8 cellular contexts compared by ENCODE assay signal in genomic region chr3:197951392-197951990, GRCh38. TPM values are rescaled to one million over a fixed set of nuclear protein-coding genes. Genes with fewer than 3 reads are reported as not detected.
DNase-seq lines count a peak whose midpoint lies in the region; ATAC-seq, FAIRE-seq and TF ChIP-seq lines count a peak whose summit lies in the region.

No MANE protein-coding gene starts in this region.

- DNase-seq in GM12864 (ENCODE audit: low read depth) (no peak), RWPE2 (ENCODE audit: low spot score) (no peak), esophagus squamous epithelium (lab: John Stamatoyannopoulos, UW) (no peak), psoas muscle (no peak), hepatic stellate cell (ENCODE audit: low spot score) (no peak), GM12892 (ENCODE audit: insufficient read length) (no peak)

- FAIRE-seq in GM12892 (lab: Jason Lieb, UNC): no peak

- ATAC-seq in RWPE2 (ENCODE audit: low read depth) (no peak), psoas muscle (no peak), HG03039 (IDR thresholded peaks at IDR 0.05; ENCODE audit: unreplicated experiment) (no peak), GM21515 (IDR thresholded peaks at IDR 0.05; ENCODE audit: unreplicated experiment) (no peak)

- no peaks in the 10 kb centered on the region for H3K27me3 ChIP-seq in RWPE2 (ENCODE audit: insufficient read depth, poor library complexity, severe bottlenecking)
- H3K27me3 ChIP-seq in esophagus squamous epithelium: no peaks in the 10 kb centered on the region
- H3K27me3 ChIP-seq in psoas muscle (ENCODE audit: insufficient read depth in 3 of 3, low read length in 2 of 3): no peaks in the 10 kb centered on the region

- intact Hi-C loops in esophagus squamous epithelium (cut with DNase I): no loop called here
- intact Hi-C loops in psoas muscle (cut with DNase I): no loop called here

- peaks cover 19% of the 10 kb centered on the region for H3K4me1 ChIP-seq in RWPE2 (ENCODE audit: insufficient read depth, poor library complexity, severe bottlenecking)
- H3K4me1 ChIP-seq in esophagus squamous epithelium: peaks cover 30 to 52% (median 38%) of the 10 kb centered on the region in 3 donors
- peaks cover 33% of the 10 kb centered on the region for H3K4me1 ChIP-seq in psoas muscle

- peak overlapping the region; percentile 62 for H3K27ac ChIP-seq in RWPE2 (ENCODE audit: poor library complexity, severe bottlenecking)
- peak overlapping the region in 3 of 4 donors; percentile 77 to 94 (median 92) for H3K27ac ChIP-seq in esophagus squamous epithelium
- H3K27ac ChIP-seq in psoas muscle: peak overlapping the region; percentile 93

- 58 to 66% methylated on average over 17 to 20 of the region's 21 CpGs for WGBS in esophagus squamous epithelium, 2 donors
- WGBS in psoas muscle, 3 donors: 84 to 88% (median 85%) methylated on average over 21 of the region's 21 CpGs

- H3K9me3 ChIP-seq in RWPE2 (ENCODE audit: severe bottlenecking) (no peaks in the 10 kb centered on the region), esophagus squamous epithelium (no peaks in the 10 kb centered on the region), psoas muscle (no peaks in the 10 kb centered on the region)

- H3K4me3 ChIP-seq in GM12864 (ENCODE audit: low read depth, low read length) (peak overlapping the region; percentile 89), RWPE2 (ENCODE audit: severe bottlenecking) (peak overlapping the region; percentile 56), esophagus squamous epithelium (peak overlapping the region; percentile 43 to 76 (median 68)), psoas muscle (peak overlapping the region; percentile 77)

- TF ChIP-seq CTCF in GM12864 (IDR thresholded peaks at IDR 0.05; ENCODE audit: low read depth, low read length, missing control alignments) (no peak), RWPE2 (IDR thresholded peaks at IDR 0.05; ENCODE audit: poor library complexity, severe bottlenecking) (no peak), esophagus squamous epithelium (IDR thresholded peaks at IDR 0.05) (no peak), psoas muscle (IDR thresholded peaks at IDR 0.05) (no peak)

- H3K36me3 ChIP-seq in RWPE2 (ENCODE audit: low read depth) (peaks cover 60% of the 10 kb centered on the region), esophagus squamous epithelium (peaks cover 32 to 54% (median 40%) of the 10 kb centered on the region in 3 donors), psoas muscle (ENCODE audit: insufficient read depth in 1 of 2, low read depth in 1 of 2) (peaks cover 17 to 55% of the 10 kb centered on the region in 2 donors)

- no peak for TF ChIP-seq POLR2A in esophagus squamous epithelium (IDR thresholded peaks at IDR 0.05)
- no peak for TF ChIP-seq POLR2A in GM12892 (IDR thresholded peaks at IDR 0.05; ENCODE audit: low read depth, low read length)

RNA-seq across cellular contexts. Expression of gene RPL35A, which starts 1.5 kb away (rescaled TPM):
- total RNA-seq in esophagus squamous epithelium (100 to 1,000 TPM; 495 to 880 (median 705) TPM), psoas muscle (100 to 1,000 TPM; 467 to 703 (median 581) TPM)
- polyA plus RNA-seq in psoas muscle: 1,000 to 10,000 TPM in 1 of 3 donors, 100 to 1,000 TPM in 2; 935 to 1,294 (median 965) TPM
- 6,724 TPM for polyA plus RNA-seq in GM12892 (2012; ENCODE audit: missing spikeins)

RNA-seq across cellular contexts. Expression of gene LMLN, which starts 8.5 kb away (rescaled TPM):
- total RNA-seq in esophagus squamous epithelium: 1 to 10 TPM; 3.5 to 5.2 (median 4.4) TPM
- total RNA-seq in psoas muscle: 1 to 10 TPM; 2.9 to 7.5 (median 5.0) TPM
- 1 to 10 TPM; 1.5 to 8.3 (median 2.6) TPM for polyA plus RNA-seq in psoas muscle
- polyA plus RNA-seq in GM12892 (2012; ENCODE audit: missing spikeins): 0.98 TPM
